8 cellular contexts compared by ENCODE assay signal in the genomic region with DNA sequence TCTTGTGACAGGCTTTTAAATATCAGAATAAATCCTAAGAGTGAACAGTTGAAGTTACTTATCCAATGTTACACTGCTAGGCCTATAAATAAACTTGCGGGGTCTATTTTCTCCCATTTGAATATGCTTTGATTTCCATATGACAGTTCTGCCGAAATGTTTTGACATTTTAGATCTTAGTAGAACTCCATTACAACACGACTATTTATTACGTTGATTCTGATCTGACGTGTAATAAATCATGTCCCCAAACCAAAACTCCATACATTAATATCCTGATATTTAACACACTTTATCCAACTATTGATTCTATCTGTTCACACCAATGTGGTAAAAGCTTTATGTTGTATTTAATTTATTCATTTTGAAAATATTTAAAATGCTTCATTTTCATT. TPM values are rescaled to one million over a fixed set of nuclear protein-coding genes. Genes with fewer than 3 reads are reported as not detected.
A peak's percentile ranks its signal among the peaks of the same experiment; 100 is the strongest.
DNase-seq lines count a peak whose midpoint lies in the region; ATAC-seq and TF ChIP-seq lines count a peak whose summit lies in the region.

No MANE protein-coding gene starts in this region.

- no peaks in the 10 kb centered on the region for H3K36me3 ChIP-seq in HUES64 (ENCODE audit: insufficient read depth, low read length)
- no peaks in the 10 kb centered on the region for H3K36me3 ChIP-seq in naive thymus-derived CD4-positive, alpha-beta T cell (ENCODE audit: control insufficient read depth in 2 of 3, insufficient read depth in 3 of 3, low read length in 3 of 3)

- H3K9me3 ChIP-seq in AG04450 (ENCODE audit: control insufficient read depth, insufficient read depth, low read length) (peaks cover 4% of the 10 kb centered on the region; the same call in 1 of the 2 replicates), HUES64 (ENCODE audit: insufficient read depth, low read depth, low read length) (no peaks in the 10 kb centered on the region)
- H3K9me3 ChIP-seq in naive thymus-derived CD4-positive, alpha-beta T cell (ENCODE audit: control insufficient read depth in 2 of 3, low read length in 3 of 3): no peaks in the 10 kb centered on the region

- H3K9me3 Mint-ChIP-seq in naive thymus-derived CD4-positive, alpha-beta T cell: no peaks in the 10 kb centered on the region

- H3K4me3 ChIP-seq in AG04450 (ENCODE audit: low read depth, low read length): peak overlapping the region; percentile 77
- peak overlapping the region; percentile 62 for H3K4me3 ChIP-seq in HUES64 (ENCODE audit: low read length)
- peak overlapping the region; percentile 42 for H3K4me3 ChIP-seq in naive thymus-derived CD4-positive, alpha-beta T cell (ENCODE audit: low read length)

- no peak overlapping the region for H3K27ac ChIP-seq in AG04450 (ENCODE audit: low read depth, low read length)
- no peak overlapping the region for H3K27ac ChIP-seq in HUES64 (ENCODE audit: low read depth, low read length)
- H3K27ac ChIP-seq in caudate nucleus (ENCODE audit: low read depth, low read length): peak overlapping the region; percentile 72
- peak overlapping the region; percentile 91 for H3K27ac ChIP-seq in naive thymus-derived CD4-positive, alpha-beta T cell (ENCODE audit: low read depth, low read length)

- H3K27me3 ChIP-seq in AG04450 (ENCODE audit: control insufficient read depth, insufficient read depth, low read length): no peaks in the 10 kb centered on the region
- H3K27me3 ChIP-seq in HUES64 (ENCODE audit: insufficient read depth, low read length): peaks cover 6% of the 10 kb centered on the region; the same call in 1 of the 2 replicates
- H3K27me3 ChIP-seq in naive thymus-derived CD4-positive, alpha-beta T cell (ENCODE audit: control insufficient read depth in 2 of 2, insufficient read depth in 2 of 2, low read length in 2 of 2): no peaks in the 10 kb centered on the region

- H3K4me1 ChIP-seq in HUES64 (ENCODE audit: insufficient read depth, low read length): no peaks in the 10 kb centered on the region
- H3K4me1 ChIP-seq in naive thymus-derived CD4-positive, alpha-beta T cell (ENCODE audit: control insufficient read depth in 2 of 2, insufficient read depth in 2 of 2, low read length in 2 of 2): peaks cover 28 to 30% of the 10 kb centered on the region in 2 donors

- peak overlapping the region; percentile 79 to 95 (median 90) for H3K4me3 Mint-ChIP-seq in naive thymus-derived CD4-positive, alpha-beta T cell

- H3K36me3 Mint-ChIP-seq in naive thymus-derived CD4-positive, alpha-beta T cell: peaks cover 0 to 2% (median 0%) of the 10 kb centered on the region in 5 donors

- intact Hi-C loops in naive thymus-derived CD4-positive, alpha-beta T cell (cut with micrococcal nuclease): loop anchor here (1.0 to 10.0 kb wide), 10 partner anchors 11 to 966 kb away; a partner anchor contains a TSS

- CTCF ChIA-PET in AG04450 (lab: Charles Lee): interaction anchor here (1.6 to 2.3 kb wide), 4 partner anchors 15 to 236 kb away, joined by 4 to 11 read pairs (median 6); a partner anchor contains a TSS
- CTCF ChIA-PET in naive thymus-derived CD4-positive, alpha-beta T cell (lab: Charles Lee): interaction anchor here (0.9 to 2.8 kb wide), 9 partner anchors 11 to 135 kb away, joined by 3 to 11 read pairs (median 4); a partner anchor contains a TSS

- 83% methylated on average over 5 of the region's 5 CpGs for WGBS in HUES64

- no peak overlapping the region for H3K9ac ChIP-seq in HUES64 (ENCODE audit: low read depth, low read length)

- no peak for ATAC-seq in naive thymus-derived CD4-positive, alpha-beta T cell
- ATAC-seq in GM21825 (IDR thresholded peaks at IDR 0.05; ENCODE audit: unreplicated experiment) (no peak), HG03025 (IDR thresholded peaks at IDR 0.05; ENCODE audit: low FRiP score, unreplicated experiment) (no peak), HG03378 (IDR thresholded peaks at IDR 0.05; ENCODE audit: unreplicated experiment) (no peak), HG03135 (IDR thresholded peaks at IDR 0.05; ENCODE audit: unreplicated experiment) (no peak)

- no peak for TF ChIP-seq CTCF in AG04450 (IDR thresholded peaks at IDR 0.05; ENCODE audit: low read depth, low read length)

- no peak for DNase-seq in AG04450 (ENCODE audit: low read depth, low spot score)
- DNase-seq in caudate nucleus (lab: John Stamatoyannopoulos, UW): no peak
- no peak for DNase-seq in naive thymus-derived CD4-positive, alpha-beta T cell

- peak overlapping the region; percentile 93 to 99 (median 97) for H3K27ac Mint-ChIP-seq in naive thymus-derived CD4-positive, alpha-beta T cell

- H3K4me1 Mint-ChIP-seq in naive thymus-derived CD4-positive, alpha-beta T cell: peaks cover 9 to 31% (median 17%) of the 10 kb centered on the region in 7 donors

- POLR2A ChIA-PET in AG04450 (lab: Yijun Ruan, JAX): no interaction called here
- POLR2A ChIA-PET in naive thymus-derived CD4-positive, alpha-beta T cell (lab: Charles Lee): interaction anchor here (0.6 to 12.6 kb wide), 28 partner anchors 11 to 360 kb away, joined by 3 to 328 read pairs (median 6); a partner anchor contains a TSS

- no peaks in the 10 kb centered on the region for H3K27me3 Mint-ChIP-seq in naive thymus-derived CD4-positive, alpha-beta T cell

RNA-seq across cellular contexts. Expression of a gene that starts 16.1 kb away (rescaled TPM):
- polyA plus RNA-seq in AG04450 (2011; rRNA removed): 39.8 and 48.6 TPM in 2 replicates
- 66.8 and 104 TPM in 2 replicates for polyA minus RNA-seq in AG04450 (2011; rRNA and poly(A)+ RNA removed)
- polyA plus RNA-seq in HUES64 (2013, experiment 1 of 2): 32.8 TPM
- 36.0 TPM for polyA plus RNA-seq in HUES64 (2013, experiment 2 of 2)
- total RNA-seq in naive thymus-derived CD4-positive, alpha-beta T cell: 100 to 1,000 TPM in 4 of 5 experiments, 10 to 100 TPM in 1; 88.6 to 127 (median 105) TPM
- polyA plus RNA-seq in naive thymus-derived CD4-positive, alpha-beta T cell: 10 to 100 TPM; 36.8 to 42.8 TPM

RNA-seq across cellular contexts. Expression of a gene that starts 24.2 kb away (rescaled TPM):
- polyA plus RNA-seq in AG04450 (2011; rRNA removed): 27.1 and 28.0 TPM in 2 replicates
- polyA minus RNA-seq in AG04450 (2011; rRNA and poly(A)+ RNA removed): 26.8 and 28.1 TPM in 2 replicates
- 39.8 TPM for polyA plus RNA-seq in HUES64 (2013, experiment 1 of 2)
- 41.8 TPM for polyA plus RNA-seq in HUES64 (2013, experiment 2 of 2)
- 100 to 1,000 TPM in 1 of 5 experiments, 10 to 100 TPM in 4; 61.9 to 173 (median 77.6) TPM for total RNA-seq in naive thymus-derived CD4-positive, alpha-beta T cell
- polyA plus RNA-seq in naive thymus-derived CD4-positive, alpha-beta T cell: 100 to 1,000 TPM in 1 of 2 donors, 10 to 100 TPM in 1; 90.6 to 105 TPM

Comparison
In these comparisons a context has a peak if more than half of its experiments do, and no peak if none do; other contexts are left out.
1. H3K27ac ChIP-seq: peak in caudate nucleus (single experiment) and naive thymus-derived CD4-positive, alpha-beta T cell (single experiment); none in AG04450 (single experiment) and HUES64 (single experiment).
2. Peak in every context shown above with its lines, with median percentiles within 50 percentile points of each other: H3K4me3 ChIP-seq.